ENCODE assay signal across 8 cellular contexts in the genomic region with DNA sequence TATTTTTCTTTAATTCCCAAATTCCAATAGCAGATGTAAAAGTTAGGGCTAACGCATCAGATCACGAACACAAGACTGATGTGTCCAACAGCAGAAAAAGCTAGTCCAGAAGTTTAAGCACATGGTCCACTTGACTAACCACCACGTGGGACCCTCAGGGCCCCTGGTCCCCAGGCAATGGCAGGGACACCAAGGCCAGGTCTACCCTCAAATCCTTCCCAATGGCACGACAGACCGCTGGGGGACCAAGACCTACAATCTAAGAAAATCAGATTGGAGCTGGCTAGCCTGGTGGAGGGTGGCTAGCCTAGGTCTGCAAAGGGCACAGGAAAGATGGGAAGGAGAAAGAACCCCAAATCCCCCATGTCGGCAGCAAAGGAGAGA. TPM values are rescaled to one million over a fixed set of nuclear protein-coding genes. Genes with fewer than 3 reads are reported as not detected.
A peak's percentile ranks its signal among the peaks of the same experiment; 100 is the strongest.
DNase-seq lines count a peak whose midpoint lies in the region; ATAC-seq, FAIRE-seq and TF ChIP-seq lines count a peak whose summit lies in the region.

No MANE protein-coding gene starts in this region.

- ATAC-seq in GM19452 (IDR thresholded peaks at IDR 0.05; ENCODE audit: unreplicated experiment) (no peak), HG02678 (IDR thresholded peaks at IDR 0.05; ENCODE audit: unreplicated experiment) (no peak), HG03442 (IDR thresholded peaks at IDR 0.05; ENCODE audit: unreplicated experiment) (no peak)

- H3K9ac ChIP-seq in OCI-LY3 (ENCODE audit: low read length): peak overlapping the region; percentile 81

- peak overlapping the region in 1 of 2 donors; percentile 7 for H3K4me3 ChIP-seq in CD4-positive, alpha-beta memory T cell (ENCODE audit: low read length in 2 of 2)
- peak overlapping the region; percentile 84 for H3K4me3 ChIP-seq in OCI-LY3 (ENCODE audit: low read length)

- H3K36me3 ChIP-seq in CD4-positive, alpha-beta memory T cell (ENCODE audit: insufficient read depth, low read length): peaks cover 18% of the 10 kb centered on the region
- H3K36me3 ChIP-seq in OCI-LY3 (replicated peaks; ENCODE audit: low read depth, low read length): peaks cover 12% of the 10 kb centered on the region

- intact Hi-C loops in CD4-positive, alpha-beta memory T cell (cut with micrococcal nuclease): loop anchor here (5.0 kb wide), 1 partner anchor 160 kb away; a partner anchor contains a TSS

- DNase-seq in CD4-positive, alpha-beta memory T cell: no peak
- DNase-seq in endothelial cell (ENCODE audit: low spot score): no peak
- no peak for DNase-seq in osteocyte (ENCODE audit: extremely low spot score, unreplicated experiment)
- DNase-seq in H54 (ENCODE audit: insufficient read length, low spot score): no peak

- H2AFZ ChIP-seq in OCI-LY3 (ENCODE audit: low read depth, low read length): no peak overlapping the region

- FAIRE-seq in H54 (lab: Jason Lieb, UNC): no peak

- H3K4me1 ChIP-seq in CD4-positive, alpha-beta memory T cell (ENCODE audit: insufficient read depth, low read length): peaks cover 40% of the 10 kb centered on the region
- peaks cover 34% of the 10 kb centered on the region for H3K4me1 ChIP-seq in OCI-LY3 (ENCODE audit: low read length)

- CTCF ChIA-PET in CD4-positive, alpha-beta memory T cell (lab: Charles Lee; ENCODE audit: partially characterized antibody): interaction anchor here (0.8 to 5.7 kb wide), 25 partner anchors 8 to 285 kb away, joined by 3 to 88 read pairs (median 10); a partner anchor contains a TSS

- H3K36me3 Mint-ChIP-seq in CD4-positive, alpha-beta memory T cell: peaks cover 5 to 10% of the 10 kb centered on the region in 2 donors
- peaks cover 21% of the 10 kb centered on the region for H3K36me3 Mint-ChIP-seq in endothelial cell (ENCODE audit: low read depth, unreplicated experiment)
- peaks cover 7% of the 10 kb centered on the region for H3K36me3 Mint-ChIP-seq in osteocyte (ENCODE audit: unreplicated experiment)

- H3K27me3 Mint-ChIP-seq in CD4-positive, alpha-beta memory T cell: no peaks in the 10 kb centered on the region
- H3K27me3 Mint-ChIP-seq in endothelial cell (ENCODE audit: unreplicated experiment) (peaks cover 15% of the 10 kb centered on the region), osteocyte (ENCODE audit: unreplicated experiment) (peaks cover 6% of the 10 kb centered on the region)

- H3K4me1 Mint-ChIP-seq in CD4-positive, alpha-beta memory T cell: peaks cover 23 to 51% (median 36%) of the 10 kb centered on the region in 4 donors
- H3K4me1 Mint-ChIP-seq in endothelial cell (ENCODE audit: unreplicated experiment) (peaks cover 20% of the 10 kb centered on the region), osteocyte (ENCODE audit: unreplicated experiment) (peaks cover 30% of the 10 kb centered on the region)

- TF ChIP-seq CTCF in OCI-LY3 (IDR thresholded peaks at IDR 0.05; ENCODE audit: low read depth, low read length) (no peak), endothelial cell (IDR thresholded peaks at IDR 0.05; ENCODE audit: unreplicated experiment) (no peak), osteocyte (IDR thresholded peaks at IDR 0.05) (no peak)

- peaks cover 44% of the 10 kb centered on the region for H4K20me1 ChIP-seq in OCI-LY3 (ENCODE audit: insufficient read depth, low read length)

- H3K79me2 ChIP-seq in OCI-LY3 (ENCODE audit: low read length): peaks cover 56% of the 10 kb centered on the region

- H3K27ac Mint-ChIP-seq in CD4-positive, alpha-beta memory T cell: peak overlapping the region; percentile 70 to 93 (median 92)
- H3K27ac Mint-ChIP-seq in endothelial cell (ENCODE audit: unreplicated experiment) (peak overlapping the region; percentile 88), osteocyte (ENCODE audit: unreplicated experiment) (peak overlapping the region; percentile 88)

- peak overlapping the region; percentile 88 to 96 (median 92) for H3K4me3 Mint-ChIP-seq in CD4-positive, alpha-beta memory T cell
- peak overlapping the region; percentile 97 for H3K4me3 Mint-ChIP-seq in endothelial cell (ENCODE audit: unreplicated experiment)
- peak overlapping the region; percentile 93 for H3K4me3 Mint-ChIP-seq in osteocyte (ENCODE audit: unreplicated experiment)

- POLR2A ChIA-PET in CD4-positive, alpha-beta memory T cell (lab: Charles Lee; ENCODE audit: partially characterized antibody): interaction anchor here (0.7 to 7.0 kb wide), 16 partner anchors 8 to 264 kb away, joined by 3 to 53 read pairs (median 6); a partner anchor contains a TSS

- TF ChIP-seq POLR2A in H54 (IDR thresholded peaks at IDR 0.05; ENCODE audit: low read depth, low read length): no peak

- no peak overlapping the region for H3K27ac ChIP-seq in CD4-positive, alpha-beta memory T cell (ENCODE audit: low read depth, low read length)
- no peak overlapping the region for H3K27ac ChIP-seq in OCI-LY3 (ENCODE audit: low read length)

- H3K4me2 ChIP-seq in OCI-LY3 (ENCODE audit: low read length): peak overlapping the region; percentile 90

- no peaks in the 10 kb centered on the region for H3K9me3 ChIP-seq in CD4-positive, alpha-beta memory T cell (ENCODE audit: control insufficient read depth in 1 of 2, low read length in 2 of 2)
- H3K9me3 ChIP-seq in OCI-LY3 (ENCODE audit: insufficient read depth, low read length): no peaks in the 10 kb centered on the region

- H3K9me3 Mint-ChIP-seq in CD4-positive, alpha-beta memory T cell: no peaks in the 10 kb centered on the region
- H3K9me3 Mint-ChIP-seq in endothelial cell (ENCODE audit: unreplicated experiment) (no peaks in the 10 kb centered on the region), osteocyte (ENCODE audit: unreplicated experiment) (no peaks in the 10 kb centered on the region)

- H3K27me3 ChIP-seq in CD4-positive, alpha-beta memory T cell (ENCODE audit: insufficient read depth, low read length): no peaks in the 10 kb centered on the region
- peaks cover 11% of the 10 kb centered on the region; the same call in 1 of the 2 replicates for H3K27me3 ChIP-seq in OCI-LY3 (ENCODE audit: low read depth, low read length)

RNA-seq across cellular contexts. Expression of a gene that starts 1.5 kb away (rescaled TPM):
- 100 to 1,000 TPM; 116 to 118 TPM for total RNA-seq in CD4-positive, alpha-beta memory T cell
- polyA plus RNA-seq in CD4-positive, alpha-beta memory T cell: 1 to 10 TPM in 1 of 2 donors, under 1 TPM in 1; 0.19 to 3.1 TPM
- total RNA-seq in endothelial cell (ENCODE audit: unreplicated experiment) (70.6 TPM), osteocyte (56.3 and 64.6 TPM in 2 replicates)

RNA-seq across cellular contexts. Expression of a gene that starts 13.4 kb away (rescaled TPM):
- total RNA-seq in CD4-positive, alpha-beta memory T cell: 10 to 100 TPM; 14.6 to 16.0 TPM
- polyA plus RNA-seq in CD4-positive, alpha-beta memory T cell: 10 to 100 TPM; 43.7 to 49.9 TPM
- 30.6 TPM for total RNA-seq in endothelial cell (ENCODE audit: unreplicated experiment)
- 19.3 and 26.3 TPM in 2 replicates for total RNA-seq in osteocyte

RNA-seq across cellular contexts. Expression of a gene that starts 19.0 kb away (rescaled TPM):
- 100 to 1,000 TPM; 138 to 144 TPM for total RNA-seq in CD4-positive, alpha-beta memory T cell
- polyA plus RNA-seq in CD4-positive, alpha-beta memory T cell: 10 to 100 TPM; 48.3 to 60.7 TPM
- total RNA-seq in endothelial cell (ENCODE audit: unreplicated experiment) (336 TPM), osteocyte (229 and 251 TPM in 2 replicates)

RNA-seq across cellular contexts. Expression of a gene that starts 27.7 kb away (rescaled TPM):
- total RNA-seq in CD4-positive, alpha-beta memory T cell: not detected
- polyA plus RNA-seq in CD4-positive, alpha-beta memory T cell: not detected
- 0.33 TPM for total RNA-seq in endothelial cell (ENCODE audit: unreplicated experiment)
- not detected in 2 replicates for total RNA-seq in osteocyte

RNA-seq across cellular contexts. Expression of a gene that starts 36.3 kb away (rescaled TPM):
- total RNA-seq in CD4-positive, alpha-beta memory T cell: not detected
- not detected for polyA plus RNA-seq in CD4-positive, alpha-beta memory T cell
- total RNA-seq in endothelial cell (ENCODE audit: unreplicated experiment) (not detected), osteocyte (not detected in 2 replicates)
